11 cellular contexts compared by ENCODE assay signal in the genomic region with DNA sequence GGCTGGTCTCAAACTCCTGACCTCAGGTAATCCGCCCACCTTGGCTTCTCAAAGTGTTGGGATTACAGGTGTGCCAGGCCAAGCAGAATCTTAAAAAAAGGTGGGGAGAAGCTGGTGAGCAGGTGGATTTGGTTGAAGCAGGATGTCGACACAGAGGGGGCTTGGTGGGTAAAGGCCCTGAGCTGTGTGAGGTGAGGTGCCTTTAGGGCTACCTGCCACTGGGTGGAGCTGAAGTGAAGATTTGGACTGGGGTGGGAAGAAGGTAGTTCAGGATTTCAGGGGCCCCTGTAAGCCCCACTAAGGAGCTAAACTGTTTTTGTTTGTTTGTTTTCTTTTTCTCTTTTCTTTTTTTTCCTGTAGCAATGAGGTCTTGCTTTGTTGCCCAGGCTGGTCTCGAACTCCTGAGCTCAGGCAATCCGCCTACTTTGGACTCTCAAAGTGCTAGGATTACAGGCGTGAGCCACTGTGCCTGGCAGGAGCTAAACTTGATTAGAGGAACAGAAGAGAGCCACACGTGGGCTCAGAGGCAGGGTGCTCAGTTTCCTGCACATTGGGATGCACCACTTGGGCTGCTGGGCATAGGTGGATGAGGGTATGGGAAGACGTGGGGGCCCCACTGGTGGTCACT. TPM values are rescaled to one million over a fixed set of nuclear protein-coding genes. Genes with fewer than 3 reads are reported as not detected.
DNase-seq lines count a peak whose midpoint lies in the region; ATAC-seq and TF ChIP-seq lines count a peak whose summit lies in the region.
"Had no signal": no experiment of that assay in that cellular context is flagged by ENCODE, and none has a peak within 500 bp of the region (broad histone marks: within the 10 kb centered on the region; RNA-seq: fewer than 3 reads in every experiment).

No MANE protein-coding gene starts in this region.

- no peak overlapping the region for H3K27ac Mint-ChIP-seq in activated CD8-positive, alpha-beta T cell treated with anti-CD3 and anti-CD28 coated beads for 36 hours
- H3K27ac Mint-ChIP-seq in naive thymus-derived CD8-positive, alpha-beta T cell: peak overlapping the region in 4 of 10 donors; percentile 21 to 71 (median 39)

- intact Hi-C loops in HCT116 (cut with micrococcal nuclease): no loop called here
- intact Hi-C loops in activated CD8-positive, alpha-beta T cell treated with anti-CD3 and anti-CD28 coated beads for 36 hours (cut with micrococcal nuclease): no loop called here

- POLR2A ChIA-PET in HCT116 (lab: Charles Lee): no interaction called here
- POLR2A ChIA-PET in activated CD8-positive, alpha-beta T cell treated with anti-CD3 and anti-CD28 coated beads for 36 hours (lab: Charles Lee): interaction anchor here (0.6 to 1.0 kb wide), 2 partner anchors 18 to 604 kb away, joined by 3 read pairs; no protein-coding TSS in a partner anchor
- POLR2A ChIA-PET in naive thymus-derived CD8-positive, alpha-beta T cell (lab: Charles Lee): interaction anchor here (0.8 to 1.7 kb wide), 2 partner anchors 18 to 39 kb away, joined by 3 to 4 read pairs; partner anchors contain the start of gene LZTR1

- no TSS peak for BruUV-seq in HCT116 (replicated peaks; lab: Mats Ljungman, UMichigan)

- DNase-seq in NCI-H1694 treated with DMSO at 0.1 percent for 48 hours (lab: John Stamatoyannopoulos, UW) (peak; percentile 16), NCI-H1694 (lab: John Stamatoyannopoulos, UW) (no peak), HCT116 (ENCODE audit: low read depth, low spot score) (no peak), cerebellar nuclear complex (lab: John Stamatoyannopoulos, UW) (no peak), NCI-H1930 (lab: John Stamatoyannopoulos, UW) (no peak)
- DNase-seq in activated CD8-positive, alpha-beta T cell treated with anti-CD3 and anti-CD28 coated beads for 36 hours: peak; percentile 60
- peak in 6 of 10 donors; percentile 31 to 60 (median 46) for DNase-seq in naive thymus-derived CD8-positive, alpha-beta T cell
- DNase-seq in stimulated activated CD4-positive, alpha-beta T cell treated with anti-CD3 and anti-CD28 coated beads, Interleukin-12 subunit alpha, Interleukin-12 subunit beta, amount 100 ng/mL, for 4 hours: no peak
- DNase-seq: transverse colon had no signal

- RAD21 ChIA-PET in HCT116 (lab: Charles Lee; ENCODE audit: low non-redundant PET in 1 of 2, low total read pairs in 2 of 2, uncharacterized antibody in 2 of 2, unreplicated experiment in 2 of 2): interaction anchor here in 1 of 2 experiments (0.6 kb wide), 2 partner anchors 17 to 647 kb away, joined by 3 to 4 read pairs; no protein-coding TSS in a partner anchor

- no peaks in the 10 kb centered on the region for H3K27me3 Mint-ChIP-seq in activated CD8-positive, alpha-beta T cell treated with anti-CD3 and anti-CD28 coated beads for 36 hours
- H3K27me3 Mint-ChIP-seq in naive thymus-derived CD8-positive, alpha-beta T cell: no peaks in the 10 kb centered on the region

- no peaks in the 10 kb centered on the region for H3K4me1 ChIP-seq in HCT116 (ENCODE audit: control insufficient read depth in 1 of 2, insufficient read depth in 2 of 2, low read length in 2 of 2)

- no peak overlapping the region for H3K9ac ChIP-seq in HCT116 (ENCODE audit: low read length)

- H2AFZ ChIP-seq in HCT116 (ENCODE audit: low read depth, low read length, poor library complexity, severe bottlenecking): no peak overlapping the region

- H3K9me3 Mint-ChIP-seq in activated CD8-positive, alpha-beta T cell treated with anti-CD3 and anti-CD28 coated beads for 36 hours: no peaks in the 10 kb centered on the region
- H3K9me3 Mint-ChIP-seq in naive thymus-derived CD8-positive, alpha-beta T cell: no peaks in the 10 kb centered on the region
- H3K9me3 Mint-ChIP-seq: CD8-positive, alpha-beta memory T cell had no signal

- no peaks in the 10 kb centered on the region for H4K20me1 ChIP-seq in HCT116 (ENCODE audit: insufficient read depth)

- peaks cover 10% of the 10 kb centered on the region for H3K4me1 Mint-ChIP-seq in activated CD8-positive, alpha-beta T cell treated with anti-CD3 and anti-CD28 coated beads for 36 hours (ENCODE audit: low read depth)
- H3K4me1 Mint-ChIP-seq in naive thymus-derived CD8-positive, alpha-beta T cell: peaks cover 14 to 36% (median 24%) of the 10 kb centered on the region in 4 donors

- TF ChIP-seq POLR2A in HCT116 (IDR thresholded peaks at IDR 0.05; ENCODE audit: borderline replicate concordance, extremely low read depth, insufficient read depth, insufficient read length): no peak

- CTCF ChIA-PET in HCT116 (lab: Charles Lee): interaction anchor here (0.7 to 1.8 kb wide), 7 partner anchors 18 to 135 kb away, joined by 3 to 7 read pairs (median 3); partner anchors contain the start of genes LRRC74B and THAP7
- CTCF ChIA-PET in activated CD8-positive, alpha-beta T cell treated with anti-CD3 and anti-CD28 coated beads for 36 hours (lab: Charles Lee): interaction anchor here (0.7 to 1.7 kb wide), 14 partner anchors 8 to 218 kb away, joined by 3 to 7 read pairs (median 3); partner anchors contain the start of genes CRKL, LRRC74B and SLC7A4

- H3K4me3 ChIP-seq in HCT116 (replicated peaks in 1 of 2; ENCODE audit: low read depth in 1 of 2, low read length in 2 of 2): no peak overlapping the region
- H3K4me3 ChIP-seq: transverse colon had no signal

- H3K4me3 Mint-ChIP-seq in activated CD8-positive, alpha-beta T cell treated with anti-CD3 and anti-CD28 coated beads for 36 hours: no peak overlapping the region
- no peak overlapping the region for H3K4me3 Mint-ChIP-seq in naive thymus-derived CD8-positive, alpha-beta T cell
- H3K4me3 Mint-ChIP-seq: CD8-positive, alpha-beta memory T cell had no signal

- H3K27me3 ChIP-seq in HCT116 (ENCODE audit: insufficient read depth, low read length): no peaks in the 10 kb centered on the region
- H3K27me3 ChIP-seq: transverse colon had no signal

- no peaks in the 10 kb centered on the region for H3K9me2 ChIP-seq in HCT116 (ENCODE audit: insufficient read depth)

- H3K27ac ChIP-seq in HCT116 (ENCODE audit: low read depth, low read length): no peak overlapping the region
- H3K27ac ChIP-seq: transverse colon had no signal

- ATAC-seq in HCT116: peak; percentile 86
- peak; percentile 84 for ATAC-seq in activated CD8-positive, alpha-beta T cell treated with anti-CD3 and anti-CD28 coated beads for 36 hours
- peak; percentile 77 to 81 for ATAC-seq in naive thymus-derived CD8-positive, alpha-beta T cell

- H3K79me2 ChIP-seq in HCT116 (ENCODE audit: insufficient read depth, low read length): no peaks in the 10 kb centered on the region

- TF ChIP-seq RAD21 in HCT116 (IDR thresholded peaks at IDR 0.05; ENCODE audit: low read depth): no peak; the same call in 1 of the 2 replicates

- H3K9me3 ChIP-seq in HCT116 (ENCODE audit: control insufficient read depth in 1 of 2, insufficient read depth in 1 of 2, low read depth in 1 of 2, low read length in 2 of 2): no peaks in the 10 kb centered on the region
- H3K9me3 ChIP-seq: transverse colon had no signal

- H3K36me3 Mint-ChIP-seq in activated CD8-positive, alpha-beta T cell treated with anti-CD3 and anti-CD28 coated beads for 36 hours (ENCODE audit: low read depth): no peaks in the 10 kb centered on the region
- H3K36me3 Mint-ChIP-seq in naive thymus-derived CD8-positive, alpha-beta T cell: no peaks in the 10 kb centered on the region
- H3K36me3 Mint-ChIP-seq: CD8-positive, alpha-beta memory T cell had no signal

- no peak overlapping the region for H3K4me2 ChIP-seq in HCT116 (ENCODE audit: low read length)

- TF ChIP-seq CTCF in HCT116 (IDR thresholded peaks at IDR 0.05 in 2 of 3, conservative IDR thresholded peaks at IDR 0.05 in 1 of 3; ENCODE audit: borderline replicate concordance in 1 of 3, insufficient read depth in 1 of 3, low read depth in 2 of 3, low read length in 2 of 3): peak; percentile 23 to 65 (median 60); a peak in 5 of 6 replicates
- peak; percentile 44 for TF ChIP-seq CTCF in activated CD8-positive, alpha-beta T cell treated with anti-CD3 and anti-CD28 coated beads for 36 hours (IDR thresholded peaks at IDR 0.05)

- no peaks in the 10 kb centered on the region for H3K36me3 ChIP-seq in HCT116 (ENCODE audit: control insufficient read depth in 1 of 2, insufficient read depth in 2 of 2, low read length in 2 of 2)
- H3K36me3 ChIP-seq: transverse colon had no signal

TF ChIP-seq in HCT116, 20 proteins besides CTCF, POLR2A, EP300 and RAD21 (continues in another document):
- no peak for TF ChIP-seq POLR2AphosphoS5 (IDR thresholded peaks at IDR 0.05; ENCODE audit: low read depth, low read length)
- TF ChIP-seq YY1 (IDR thresholded peaks at IDR 0.05; ENCODE audit: extremely low read depth, insufficient replicate concordance, low read depth, low read length): no peak
- TF ChIP-seq EGR1 (IDR thresholded peaks at IDR 0.05; ENCODE audit: low read depth): no peak

RNA-seq across cellular contexts. Expression of gene P2RX6, which starts 6.0 kb away (rescaled TPM):
- 0.20 TPM for total RNA-seq in HCT116 (2021; ENCODE audit: unreplicated experiment)
- 0.04 and 0.07 TPM in 2 replicates for polyA plus RNA-seq in HCT116 (2012)
- under 1 TPM; 0.22 to 0.25 TPM for total RNA-seq in activated CD8-positive, alpha-beta T cell treated with anti-CD3 and anti-CD28 coated beads for 36 hours
- total RNA-seq in naive thymus-derived CD8-positive, alpha-beta T cell: 1 to 10 TPM; 2.7 to 4.5 TPM
- polyA plus RNA-seq in naive thymus-derived CD8-positive, alpha-beta T cell: 1 to 10 TPM in 1 of 3 donors, under 1 TPM in 2; 0.25 to 1.1 (median 0.74) TPM

RNA-seq across cellular contexts. Expression of gene SLC7A4, which starts 11.4 kb away (rescaled TPM):
- not detected for total RNA-seq in HCT116 (2021; ENCODE audit: unreplicated experiment)
- not detected in 2 replicates for polyA plus RNA-seq in HCT116 (2012)
- not detected for total RNA-seq in activated CD8-positive, alpha-beta T cell treated with anti-CD3 and anti-CD28 coated beads for 36 hours
- 1 to 10 TPM in 1 of 2 experiments, under 1 TPM in 1; 0.69 to 1.3 TPM for total RNA-seq in naive thymus-derived CD8-positive, alpha-beta T cell
- polyA plus RNA-seq in naive thymus-derived CD8-positive, alpha-beta T cell: 1 to 10 TPM in 2 of 3 donors, under 1 TPM in 1; 0.99 to 1.4 (median 1.2) TPM

RNA-seq across cellular contexts. Expression of gene THAP7, which starts 19.0 kb away (rescaled TPM):
- total RNA-seq in HCT116 (2021; ENCODE audit: unreplicated experiment): 27.7 TPM
- 21.6 and 25.5 TPM in 2 replicates for polyA plus RNA-seq in HCT116 (2012)
- total RNA-seq in activated CD8-positive, alpha-beta T cell treated with anti-CD3 and anti-CD28 coated beads for 36 hours: 10 to 100 TPM; 23.7 to 23.8 TPM
- 10 to 100 TPM; 68.5 to 70.5 TPM for total RNA-seq in naive thymus-derived CD8-positive, alpha-beta T cell
- polyA plus RNA-seq in naive thymus-derived CD8-positive, alpha-beta T cell: 10 to 100 TPM; 31.7 to 55.5 (median 41.1) TPM

RNA-seq across cellular contexts. Expression of gene LRRC74B, which starts 24.8 kb away (rescaled TPM):
- not detected for total RNA-seq in HCT116 (2021; ENCODE audit: unreplicated experiment)
- not detected in 2 replicates for polyA plus RNA-seq in HCT116 (2012)
- total RNA-seq in activated CD8-positive, alpha-beta T cell treated with anti-CD3 and anti-CD28 coated beads for 36 hours: not detected
- total RNA-seq in naive thymus-derived CD8-positive, alpha-beta T cell: under 1 TPM in 1 of 2 experiments, not detected in 1; 0.11 TPM
- polyA plus RNA-seq in naive thymus-derived CD8-positive, alpha-beta T cell: not detected
- total RNA-seq: CD8-positive, alpha-beta memory T cell; renal cortical epithelial cell; transverse colon had no signal
- polyA plus RNA-seq: CD8-positive, alpha-beta memory T cell had no signal

RNA-seq across cellular contexts. Expression of gene LZTR1, which starts 38.8 kb away (rescaled TPM):
- 56.5 TPM for total RNA-seq in HCT116 (2021; ENCODE audit: unreplicated experiment)
- 23.9 and 24.7 TPM in 2 replicates for polyA plus RNA-seq in HCT116 (2012)
- 10 to 100 TPM; 29.1 to 34.5 TPM for total RNA-seq in activated CD8-positive, alpha-beta T cell treated with anti-CD3 and anti-CD28 coated beads for 36 hours
- total RNA-seq in naive thymus-derived CD8-positive, alpha-beta T cell: 100 to 1,000 TPM in 1 of 2 experiments, 10 to 100 TPM in 1; 92.9 to 103 TPM
- 10 to 100 TPM in 2 of 3 donors, 1 to 10 TPM in 1; 8.6 to 14.5 (median 12.3) TPM for polyA plus RNA-seq in naive thymus-derived CD8-positive, alpha-beta T cell

Comparison
In these comparisons a context has a peak if more than half of its experiments do, and no peak if none do; other contexts are left out.
1. DNase-seq: peak in NCI-H1694 treated with DMSO at 0.1 percent for 48 hours (single experiment), activated CD8-positive, alpha-beta T cell treated with anti-CD3 and anti-CD28 coated beads for 36 hours (single experiment) and naive thymus-derived CD8-positive, alpha-beta T cell (6 of 10); none in NCI-H1694 (single experiment), HCT116 (single experiment), cerebellar nuclear complex (0 of 2), NCI-H1930 (0 of 2) and stimulated activated CD4-positive, alpha-beta T cell treated with anti-CD3 and anti-CD28 coated beads, Interleukin-12 subunit alpha, Interleukin-12 subunit beta, amount 100 ng/mL, for 4 hours (single experiment).
2. Peak in every context shown above with its lines, with median percentiles within 50 percentile points of each other: ATAC-seq.